In the genomic region with DNA sequence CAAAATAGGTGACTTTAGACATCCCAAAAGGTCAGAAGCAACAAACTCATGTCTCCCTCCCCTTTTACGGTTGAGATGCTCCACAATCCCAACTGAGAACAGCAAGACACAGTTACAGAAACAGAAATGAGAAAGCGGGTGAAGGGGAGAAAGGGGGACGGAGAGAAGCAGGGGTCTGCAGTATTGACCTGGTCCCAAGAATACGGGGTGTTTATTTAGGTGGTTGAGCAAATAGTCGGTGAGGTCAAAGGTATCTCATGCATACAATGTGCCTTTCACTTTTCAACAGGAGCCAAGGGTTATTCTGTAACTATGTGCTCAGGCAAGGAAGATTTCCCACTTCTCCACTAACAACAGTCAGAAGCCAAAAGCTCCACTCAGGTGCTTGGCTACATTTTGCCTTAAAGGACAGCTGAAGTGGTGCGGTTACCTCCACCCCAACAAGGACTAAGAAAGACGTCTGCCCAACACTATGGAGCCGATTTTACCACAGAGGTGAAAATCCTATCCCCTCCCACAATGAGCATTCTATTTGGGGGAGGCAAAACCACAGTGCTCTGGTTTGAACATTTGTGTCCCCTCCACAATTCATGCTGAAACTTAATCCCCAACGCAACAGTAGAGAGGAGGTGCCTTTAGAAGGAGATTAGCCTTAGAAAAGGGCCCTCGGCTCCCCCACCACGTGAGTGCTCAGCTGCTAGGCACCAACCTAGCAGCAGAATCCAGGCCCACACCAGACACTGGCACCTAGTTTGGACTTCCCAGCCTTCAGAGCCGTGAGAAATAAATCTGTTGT, we compare ENCODE assay signal across 19 cellular contexts.
DNase-seq lines count a peak whose midpoint lies in the region; ATAC-seq, FAIRE-seq and TF ChIP-seq lines count a peak whose summit lies in the region.
"Had no signal": no experiment of that assay in that cellular context is flagged by ENCODE, and none has a peak within 500 bp of the region (broad histone marks: within the 10 kb centered on the region; RNA-seq: fewer than 3 reads in every experiment).

No MANE protein-coding gene starts in this region.

- peak overlapping the region; percentile 45 for H3K4me2 ChIP-seq in hepatocyte

- DNase-seq in H7, result peak; percentile 25
- peak; percentile 9 for DNase-seq in NCI-H2107 (lab: John Stamatoyannopoulos, UW)
- DNase-seq in hepatocyte (ENCODE audit: low spot score), result no peak
- DNase-seq in pancreas, result no peak
- DNase-seq in T-helper 9 cell, result no peak
- no peak for DNase-seq in frontal cortex (ENCODE audit: low spot score in 2 of 2)
- DNase-seq in MV-4-11 (lab: John Stamatoyannopoulos, UW), result no peak
- DNase-seq: activated CD4-positive, CD25-positive, alpha-beta regulatory T cell; activated effector memory CD4-positive, alpha-beta T cell treated with Interleukin-2 at 50 U/mL for 16 hours; AML-193; dorsolateral prefrontal cortex; heart right ventricle; kidney glomerular epithelial cell; NCI-H2029 treated with DMSO at 0.1 percent for 48 hours; stimulated activated CD4-positive, alpha-beta T cell treated with anti-CD3 and anti-CD28 coated beads, Interleukin-12 subunit alpha, Interleukin-12 subunit beta, amount 100 ng/mL, for 4 hours; T-helper 1 cell had no signal

- no peak overlapping the region for H3K4me3 ChIP-seq in H7 (ENCODE audit: insufficient read depth, low read depth, low read length)
- no peak overlapping the region for H3K4me3 ChIP-seq in hepatocyte
- no peak overlapping the region for H3K4me3 ChIP-seq in pancreas
- H3K4me3 ChIP-seq: dorsolateral prefrontal cortex, heart right ventricle, vagina had no signal

- intact Hi-C loops in pancreas (cut with DNase I), result no loop called here

- H3K4me1 ChIP-seq in hepatocyte (ENCODE audit: insufficient read depth), result peaks cover 41% of the 10 kb centered on the region
- peaks cover 21 to 29% (median 24%) of the 10 kb centered on the region in 3 donors for H3K4me1 ChIP-seq in pancreas

- H3K9me3 ChIP-seq in hepatocyte (ENCODE audit: low read depth), result no peaks in the 10 kb centered on the region
- no peaks in the 10 kb centered on the region for H3K9me3 ChIP-seq in pancreas
- H3K9me3 ChIP-seq: heart right ventricle, vagina had no signal

- peaks cover 25% of the 10 kb centered on the region for H4K20me1 ChIP-seq in hepatocyte (ENCODE audit: insufficient read depth, poor library complexity, severe bottlenecking)

- TF ChIP-seq CTCF in hepatocyte (IDR thresholded peaks at IDR 0.05; ENCODE audit: poor library complexity) (no peak), pancreas (IDR thresholded peaks at IDR 0.05) (no peak)

- WGBS in hepatocyte (ENCODE audit: low lambda C conversion rate, missing lambda C conversion rate), result 60% methylated on average over 12 of the region's 12 CpGs
- 44 to 50% methylated on average over 12 of the region's 12 CpGs for WGBS in pancreas, 2 donors

- FAIRE-seq in pancreas (lab: Jason Lieb, UNC) (no peak), frontal cortex (lab: Jason Lieb, UNC) (no peak)
- FAIRE-seq: GM19239 had no signal

- peak in 3 of 4 donors; percentile 24 to 41 (median 37) for ATAC-seq in pancreas
- ATAC-seq in GM19455 (IDR thresholded peaks at IDR 0.05; ENCODE audit: unreplicated experiment), result no peak
- ATAC-seq: heart right ventricle had no signal

- peaks cover 93% of the 10 kb centered on the region for H3K79me2 ChIP-seq in hepatocyte

- H3K27ac ChIP-seq in hepatocyte (peak overlapping the region; percentile 15), pancreas (peak overlapping the region in 1 of 4 donors; percentile 6)
- H3K27ac ChIP-seq: dorsolateral prefrontal cortex, heart right ventricle, vagina had no signal

- no peaks in the 10 kb centered on the region for H3K36me3 ChIP-seq in H7 (replicated peaks; ENCODE audit: control insufficient read depth, insufficient read depth, low read length)
- H3K36me3 ChIP-seq in hepatocyte (replicated peaks; ENCODE audit: insufficient read depth, low read depth), result no peaks in the 10 kb centered on the region
- H3K36me3 ChIP-seq in pancreas, result no peaks in the 10 kb centered on the region
- H3K36me3 ChIP-seq: heart right ventricle, vagina had no signal

- H3K9me2 ChIP-seq in hepatocyte (replicated peaks; ENCODE audit: insufficient read depth), result no peaks in the 10 kb centered on the region

- H3K27me3 ChIP-seq in H7 (ENCODE audit: control insufficient read depth, insufficient read depth, low read length) (no peaks in the 10 kb centered on the region), hepatocyte (no peaks in the 10 kb centered on the region), pancreas (no peaks in the 10 kb centered on the region)
- H3K27me3 ChIP-seq: heart right ventricle, vagina had no signal

- H2AFZ ChIP-seq in hepatocyte, result no peak overlapping the region

Comparison
In these comparisons a context has a peak if more than half of its experiments do, and no peak if none do; other contexts are left out.
1. DNase-seq: peak in H7 (single experiment) and NCI-H2107 (single experiment); none in hepatocyte (single experiment), pancreas (0 of 6), T-helper 9 cell (single experiment), frontal cortex (0 of 2) and MV-4-11 (single experiment).